ENCODE assay signal across 20 cellular contexts in the genomic region with DNA sequence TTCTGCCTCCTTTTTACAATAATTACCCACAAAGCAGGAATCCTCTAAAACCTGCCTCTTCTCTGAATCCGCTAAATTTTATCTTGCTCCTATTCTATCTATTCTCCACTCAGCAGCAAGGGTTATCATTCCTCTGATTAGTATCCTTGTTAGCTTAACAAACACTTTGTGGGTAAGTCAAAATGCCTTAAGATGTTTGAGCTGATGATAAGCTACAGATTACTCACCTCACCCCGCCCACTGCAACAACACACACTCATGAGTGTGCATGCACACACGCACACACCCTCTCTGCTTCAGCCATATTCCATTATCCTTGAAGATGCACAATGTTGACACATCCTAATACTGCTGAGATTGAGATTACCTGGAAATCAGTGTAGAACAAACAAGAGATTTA.
DNase-seq lines count a peak whose midpoint lies in the region; ATAC-seq and TF ChIP-seq lines count a peak whose summit lies in the region.
"Had no signal": no experiment of that assay in that cellular context is flagged by ENCODE, and none has a peak within 500 bp of the region (broad histone marks: within the 10 kb centered on the region; RNA-seq: fewer than 3 reads in every experiment).

No MANE protein-coding gene starts in this region.

- no peak overlapping the region for H3K4me3 ChIP-seq in GM23248
- no peak overlapping the region for H3K4me3 ChIP-seq in fibroblast of mammary gland (ENCODE audit: control insufficient read depth, low read depth, low read length)
- H3K4me3 ChIP-seq in mucosa of descending colon, result no peak overlapping the region
- no peak overlapping the region for H3K4me3 ChIP-seq in ascending aorta
- H3K4me3 ChIP-seq: A549, GM23338 had no signal

- H3K36me3 Mint-ChIP-seq in WTC11, result no peaks in the 10 kb centered on the region
- H3K36me3 Mint-ChIP-seq: CD14-positive monocyte had no signal

- no peaks in the 10 kb centered on the region; the same call in 1 of the 2 replicates for H3K9me3 Mint-ChIP-seq in WTC11
- H3K9me3 Mint-ChIP-seq: CD14-positive monocyte, GM23338 had no signal

- no peaks in the 10 kb centered on the region for H3K9me2 ChIP-seq in GM23248 (ENCODE audit: insufficient read depth)

- peaks cover 8% of the 10 kb centered on the region for H3F3A ChIP-seq in GM23248 (ENCODE audit: insufficient read depth)

- H3K36me3 ChIP-seq in GM23248 (ENCODE audit: low read depth) (no peaks in the 10 kb centered on the region), mucosa of descending colon (ENCODE audit: low read depth) (no peaks in the 10 kb centered on the region), ascending aorta (no peaks in the 10 kb centered on the region)

- POLR2A ChIA-PET in WTC11 (lab: Charles Lee), result interaction anchor here (0.6 kb wide), 1 partner anchor 158 kb away, joined by 8 read pairs; no protein-coding TSS in a partner anchor

- ATAC-seq in WTC11 (no peak), mucosa of descending colon (peak; percentile 42), GM19467 (IDR thresholded peaks at IDR 0.05; ENCODE audit: unreplicated experiment) (no peak)
- ATAC-seq: A549, GM23338 had no signal

- H2AFZ ChIP-seq in GM23248, result no peak overlapping the region
- H2AFZ ChIP-seq: GM23338 had no signal

- H3K4me1 ChIP-seq in GM23248 (ENCODE audit: insufficient read depth) (peaks cover 8% of the 10 kb centered on the region), mucosa of descending colon (ENCODE audit: low read depth) (peaks cover 10% of the 10 kb centered on the region), ascending aorta (no peaks in the 10 kb centered on the region)

- H4K20me1 ChIP-seq in GM23248 (ENCODE audit: insufficient read depth), result no peaks in the 10 kb centered on the region

- TF ChIP-seq CTCF in WTC11 (IDR thresholded peaks at IDR 0.05), result no peak
- TF ChIP-seq CTCF in fibroblast of mammary gland (conservative IDR thresholded peaks at IDR 0.05; ENCODE audit: control insufficient read depth, insufficient read depth, low read depth, low read length), result no peak
- no peak for TF ChIP-seq CTCF in mucosa of descending colon (IDR thresholded peaks at IDR 0.05)
- no peak for TF ChIP-seq CTCF in ascending aorta (IDR thresholded peaks at IDR 0.05)

- H3K9ac ChIP-seq in GM23248, result no peak overlapping the region
- H3K9ac ChIP-seq: KMS-11 had no signal

- H3K4me1 Mint-ChIP-seq in WTC11, result no peaks in the 10 kb centered on the region
- H3K4me1 Mint-ChIP-seq: CD14-positive monocyte, GM23338 had no signal

- DNase-seq in GM23248 (peak; percentile 39), WTC11 (ENCODE audit: low spot score) (no peak), fibroblast of mammary gland (ENCODE audit: low read depth) (peak; percentile 20), mucosa of descending colon (no peak), ascending aorta (ENCODE audit: low spot score in 2 of 2) (no peak), HuH-7 (ENCODE audit: low spot score) (no peak)
- DNase-seq in activated T-cell treated with anti-CD3 and anti-CD28 coated beads, Interleukin-2, amount 50 U/mL, for 48 hours, result no peak
- DNase-seq: DMS53, MM.1S, NCI-H1105, NCI-H187 treated with DMSO at 0.1 percent for 48 hours, NCI-H446 treated with DMSO at 0.1 percent for 48 hours, NCI-H748 treated with DMSO at 0.1 percent for 48 hours had no signal

- H3K4me2 ChIP-seq in GM23248 (ENCODE audit: unreplicated experiment), result peak overlapping the region; percentile 17
- H3K4me2 ChIP-seq: A549, GM23338, KMS-11 had no signal

- CTCF ChIA-PET in WTC11 (lab: Charles Lee), result interaction anchor here (1.1 kb wide), 1 partner anchor 13 kb away, joined by 3 read pairs; no protein-coding TSS in a partner anchor

- no peaks in the 10 kb centered on the region for H3K27me3 Mint-ChIP-seq in WTC11 (ENCODE audit: low read depth)

- H3K27me3 ChIP-seq in GM23248 (replicated peaks; ENCODE audit: insufficient read depth) (no peaks in the 10 kb centered on the region), ascending aorta (no peaks in the 10 kb centered on the region)

- H3K79me2 ChIP-seq in GM23248 (ENCODE audit: insufficient read depth), result no peaks in the 10 kb centered on the region

- H3K27ac ChIP-seq in GM23248, result no peak overlapping the region
- H3K27ac ChIP-seq in ascending aorta, result no peak overlapping the region
- H3K27ac ChIP-seq: A549, HL-60, KMS-11 had no signal

- H3K4me3 Mint-ChIP-seq in WTC11, result no peak overlapping the region
- H3K4me3 Mint-ChIP-seq: CD14-positive monocyte, GM23338 had no signal

- no peak overlapping the region for H3K27ac Mint-ChIP-seq in WTC11
- H3K27ac Mint-ChIP-seq: CD14-positive monocyte, GM23338 had no signal

- 89 to 93% methylated on average over 3 of the region's 3 CpGs for WGBS in GM23248 (ENCODE audit: low coverage in 1 of 2, low lambda C conversion rate in 2 of 2, missing lambda C conversion rate in 2 of 2), 2 experiments

- no peaks in the 10 kb centered on the region for H3K9me3 ChIP-seq in GM23248 (ENCODE audit: low read depth)
- no peaks in the 10 kb centered on the region for H3K9me3 ChIP-seq in mucosa of descending colon
- H3K9me3 ChIP-seq in ascending aorta, result no peaks in the 10 kb centered on the region
- H3K9me3 ChIP-seq: A549, Caco-2 had no signal

- intact Hi-C loops in mucosa of descending colon (cut with DNase I, micrococcal nuclease) (no loop called here), ascending aorta (cut with DNase I) (no loop called here)

- in situ Hi-C loops in GM23248 (cut with MboI), result no loop called here

TF ChIP-seq in WTC11, 78 proteins besides CTCF, POLR2A, EP300 and RAD21:
- TF ChIP-seq, protein P1, sequence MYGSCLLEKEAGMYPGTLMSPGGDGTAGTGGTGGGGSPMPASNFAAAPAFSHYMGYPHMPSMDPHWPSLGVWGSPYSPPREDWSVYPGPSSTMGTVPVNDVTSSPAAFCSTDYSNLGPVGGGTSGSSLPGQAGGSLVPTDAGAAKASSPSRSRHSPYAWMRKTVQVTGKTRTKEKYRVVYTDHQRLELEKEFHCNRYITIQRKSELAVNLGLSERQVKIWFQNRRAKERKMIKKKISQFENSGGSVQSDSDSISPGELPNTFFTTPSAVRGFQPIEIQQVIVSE (CRISPR knock-in tag; IDR thresholded peaks at IDR 0.05; ENCODE audit: borderline replicate concordance), result no peak
- TF ChIP-seq SMAD3 (CRISPR knock-in tag; IDR thresholded peaks at IDR 0.05; ENCODE audit: borderline replicate concordance), result no peak
- TF ChIP-seq RORB (CRISPR knock-in tag; IDR thresholded peaks at IDR 0.05), result 0 out of 2 replicates have a peak, but pooled peaks have one; percentile 61
- TF ChIP-seq, protein P2, sequence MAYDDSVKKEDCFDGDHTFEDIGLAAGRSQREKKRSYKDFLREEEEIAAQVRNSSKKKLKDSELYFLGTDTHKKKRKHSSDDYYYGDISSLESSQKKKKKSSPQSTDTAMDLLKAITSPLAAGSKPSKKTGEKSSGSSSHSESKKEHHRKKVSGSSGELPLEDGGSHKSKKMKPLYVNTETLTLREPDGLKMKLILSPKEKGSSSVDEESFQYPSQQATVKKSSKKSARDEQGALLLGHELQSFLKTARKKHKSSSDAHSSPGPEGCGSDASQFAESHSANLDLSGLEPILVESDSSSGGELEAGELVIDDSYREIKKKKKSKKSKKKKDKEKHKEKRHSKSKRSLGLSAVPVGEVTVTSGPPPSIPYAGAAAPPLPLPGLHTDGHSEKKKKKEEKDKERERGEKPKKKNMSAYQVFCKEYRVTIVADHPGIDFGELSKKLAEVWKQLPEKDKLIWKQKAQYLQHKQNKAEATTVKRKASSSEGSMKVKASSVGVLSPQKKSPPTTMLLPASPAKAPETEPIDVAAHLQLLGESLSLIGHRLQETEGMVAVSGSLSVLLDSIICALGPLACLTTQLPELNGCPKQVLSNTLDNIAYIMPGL (CRISPR knock-in tag; IDR thresholded peaks at IDR 0.05), result no peak
- no peak for TF ChIP-seq ZBTB21 (CRISPR knock-in tag; IDR thresholded peaks at IDR 0.05; ENCODE audit: borderline replicate concordance)
- TF ChIP-seq ZNF396 (CRISPR knock-in tag; IDR thresholded peaks at IDR 0.05; ENCODE audit: borderline replicate concordance), result no peak
- TF ChIP-seq, protein P3, sequence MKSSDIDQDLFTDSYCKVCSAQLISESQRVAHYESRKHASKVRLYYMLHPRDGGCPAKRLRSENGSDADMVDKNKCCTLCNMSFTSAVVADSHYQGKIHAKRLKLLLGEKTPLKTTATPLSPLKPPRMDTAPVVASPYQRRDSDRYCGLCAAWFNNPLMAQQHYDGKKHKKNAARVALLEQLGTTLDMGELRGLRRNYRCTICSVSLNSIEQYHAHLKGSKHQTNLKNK (CRISPR knock-in tag; IDR thresholded peaks at IDR 0.05), result no peak
- no peak for TF ChIP-seq ZNF232 (CRISPR knock-in tag; IDR thresholded peaks at IDR 0.05)

Comparison
In these comparisons a context has a peak if more than half of its experiments do, and no peak if none do; other contexts are left out.
1. DNase-seq: peak in GM23248 (single experiment) and fibroblast of mammary gland (single experiment); none in WTC11 (single experiment), mucosa of descending colon (0 of 3), ascending aorta (0 of 2), activated T-cell treated with anti-CD3 and anti-CD28 coated beads, Interleukin-2, amount 50 U/mL, for 48 hours (0 of 2) and HuH-7 (single experiment).